Comparison of ENCODE assay signal across 29 cellular contexts in genomic region chrX:12788645-12789044, GRCh38.
"Had no signal": no experiment of that assay in that cellular context is flagged by ENCODE, and none has a peak within 500 bp of the region (broad histone marks: within the 10 kb centered on the region; RNA-seq: fewer than 3 reads in every experiment).

No MANE protein-coding gene starts in this region.

- H3K9me3 ChIP-seq: ovary, psoas muscle, right lobe of liver, sigmoid colon, thoracic aorta, thyroid gland, tibial nerve, upper lobe of left lung, vagina had no signal

- H3K36me3 Mint-ChIP-seq: natural killer cell had no signal

- H3K4me3 ChIP-seq: neural progenitor cell, ovary, psoas muscle, right lobe of liver, sigmoid colon, stomach, thoracic aorta, thyroid gland, tibial nerve, upper lobe of left lung, vagina had no signal

- FAIRE-seq: urothelium cell line had no signal

- H2AFZ ChIP-seq: neural progenitor cell, parathyroid adenoma had no signal

- H3K4me1 ChIP-seq: neural progenitor cell, parathyroid adenoma, psoas muscle, right lobe of liver, thyroid gland, tibial nerve, vagina had no signal

- H3K27ac Mint-ChIP-seq: natural killer cell; nephron; neural progenitor cell; progenitor cell of endocrine pancreas; stimulated activated effector memory CD8-positive, alpha-beta T cell treated with anti-CD3 and anti-CD28 coated beads, Interleukin-12 subunit alpha, Interleukin-12 subunit beta, amount 100 ng/mL, for 72 hours; stimulated activated naive B cell treated with anti-CD40 and anti-IgM and Interleukin-4, amounts not matched to agents 10 μg/mL and 1 μg/mL and 100 μg/mL, for 72 hours; stimulated activated naive CD8-positive, alpha-beta T cell treated with anti-CD3 and anti-CD28 coated beads, Interleukin-15, Interleukin-2, amounts not matched to agents 100 ng/mL and 50 ng/mL, for 24 hours had no signal

- DNase-seq: natural killer cell; occipital lobe; ovary; posterior cingulate gyrus; psoas muscle; right cardiac atrium; right lobe of liver; sigmoid colon; small intestine; stimulated activated CD4-positive, alpha-beta T cell treated with anti-CD3 and anti-CD28 coated beads, Interleukin-15, amount 100 ng/mL, for 24 hours; stimulated activated CD4-positive, alpha-beta T cell treated with anti-CD3 and anti-CD28 coated beads, Interleukin-2, amount 100 ng/mL, for 24 hours; stimulated activated CD4-positive, alpha-beta T cell treated with anti-CD3 and anti-CD28 coated beads, Interleukin-2, amount 100 ng/mL, for 48 hours; stimulated activated CD4-positive, alpha-beta T cell treated with anti-CD3 and anti-CD28 coated beads, Interleukin-4, amount 100 ng/mL, for 24 hours; stimulated activated naive B cell treated with anti-CD40 and anti-IgM and Interleukin-4, amounts not matched to agents 10 μg/mL and 1 μg/mL and 100 μg/mL, for 72 hours; stimulated activated naive CD4-positive, alpha-beta T cell treated with Interleukin-2 at 50 U/mL for 16 hours; stomach; thyroid gland; trophoblast cell; upper lobe of left lung had no signal

- ATAC-seq: natural killer cell; psoas muscle; right cardiac atrium; right lobe of liver; stimulated activated effector memory CD8-positive, alpha-beta T cell treated with anti-CD3 and anti-CD28 coated beads, Interleukin-12 subunit alpha, Interleukin-12 subunit beta, amount 100 ng/mL, for 72 hours; stimulated activated naive B cell treated with anti-CD40 and anti-IgM and Interleukin-4, amounts not matched to agents 10 μg/mL and 1 μg/mL and 100 μg/mL, for 72 hours had no signal

- H3K79me2 ChIP-seq: parathyroid adenoma had no signal

- H3K27me3 Mint-ChIP-seq: stimulated activated naive CD8-positive, alpha-beta T cell treated with anti-CD3 and anti-CD28 coated beads, Interleukin-15, Interleukin-2, amounts not matched to agents 100 ng/mL and 50 ng/mL, for 24 hours had no signal

- H3K4me2 ChIP-seq: neural progenitor cell had no signal

- H3K36me3 ChIP-seq: neural progenitor cell, ovary, right lobe of liver, sigmoid colon, stomach, thoracic aorta, thyroid gland, tibial nerve, upper lobe of left lung, vagina had no signal

- H3K4me1 Mint-ChIP-seq: nephron had no signal

- H3K27ac ChIP-seq: neural progenitor cell, ovary, parathyroid adenoma, psoas muscle, right lobe of liver, sigmoid colon, stomach, thoracic aorta, thyroid gland, tibial nerve, upper lobe of left lung, vagina had no signal

- H3K4me3 Mint-ChIP-seq: natural killer cell; neural progenitor cell; stimulated activated effector memory CD8-positive, alpha-beta T cell treated with anti-CD3 and anti-CD28 coated beads, Interleukin-12 subunit alpha, Interleukin-12 subunit beta, amount 100 ng/mL, for 72 hours; stimulated activated naive B cell treated with anti-CD40 and anti-IgM and Interleukin-4, amounts not matched to agents 10 μg/mL and 1 μg/mL and 100 μg/mL, for 72 hours; stimulated activated naive CD8-positive, alpha-beta T cell treated with anti-CD3 and anti-CD28 coated beads, Interleukin-15, Interleukin-2, amounts not matched to agents 100 ng/mL and 50 ng/mL, for 24 hours had no signal

- H3K9ac ChIP-seq: neural progenitor cell, parathyroid adenoma had no signal

- H3K27me3 ChIP-seq: ovary, right lobe of liver, sigmoid colon, stomach, thyroid gland, tibial nerve, upper lobe of left lung, vagina had no signal

- H3K9me3 Mint-ChIP-seq: natural killer cell; stimulated activated effector memory CD8-positive, alpha-beta T cell treated with anti-CD3 and anti-CD28 coated beads, Interleukin-12 subunit alpha, Interleukin-12 subunit beta, amount 100 ng/mL, for 72 hours; stimulated activated naive B cell treated with anti-CD40 and anti-IgM and Interleukin-4, amounts not matched to agents 10 μg/mL and 1 μg/mL and 100 μg/mL, for 72 hours; stimulated activated naive CD8-positive, alpha-beta T cell treated with anti-CD3 and anti-CD28 coated beads, Interleukin-15, Interleukin-2, amounts not matched to agents 100 ng/mL and 50 ng/mL, for 24 hours had no signal
